In genomic region chr2:12448846-12449480, GRCh38 we compare ENCODE assay signal across 19 cellular contexts.
DNase-seq lines count a peak whose midpoint lies in the region; ATAC-seq and TF ChIP-seq lines count a peak whose summit lies in the region.
"Had no signal": no experiment of that assay in that cellular context is flagged by ENCODE, and none has a peak within 500 bp of the region (broad histone marks: within the 10 kb centered on the region; RNA-seq: fewer than 3 reads in every experiment).

No MANE protein-coding gene starts in this region.

- H3K4me1 ChIP-seq in foreskin keratinocyte (no peaks in the 10 kb centered on the region), GM23338 (ENCODE audit: insufficient read depth) (no peaks in the 10 kb centered on the region)

- peak; percentile 94 for ATAC-seq in activated T-helper 17 cell treated with anti-CD3 and anti-CD28 coated beads, Interleukin-2, amount 50 U/mL, for 72 hours (replicated peaks)
- ATAC-seq in foreskin keratinocyte: peak; percentile 68
- no peak for ATAC-seq in GM23338
- ATAC-seq: CD8-positive, alpha-beta T cell; GM12878; stimulated activated naive B cell treated with anti-CD40 and anti-IgM and Interleukin-4, amounts not matched to agents 10 μg/mL and 1 μg/mL and 100 μg/mL, for 72 hours; T-helper 17 cell had no signal

- TF ChIP-seq CTCF in HFFc6 (IDR thresholded peaks at IDR 0.05): no peak
- TF ChIP-seq CTCF in foreskin keratinocyte (conservative IDR thresholded peaks at IDR 0.05): no peak
- TF ChIP-seq CTCF in GM23338 (conservative IDR thresholded peaks at IDR 0.05; ENCODE audit: low read depth in 2 of 2): no peak

- no peak overlapping the region for H2AFZ ChIP-seq in GM23338

- H3K4me2 ChIP-seq in GM23338: no peak overlapping the region

- H3K27ac Mint-ChIP-seq in activated CD4-positive, alpha-beta T cell treated with anti-CD3 and anti-CD28 coated beads, Interleukin-2, amount 10 ng/mL, durations not matched to agents 24 days and 14 days: no peak overlapping the region
- H3K27ac Mint-ChIP-seq in HFFc6 (no peak overlapping the region), GM23338 (no peak overlapping the region)
- no peak overlapping the region for H3K27ac Mint-ChIP-seq in activated T-helper 17 cell treated with anti-CD3 and anti-CD28 coated beads, Interleukin-2, amount 50 U/mL, for 72 hours
- H3K27ac Mint-ChIP-seq: CD8-positive, alpha-beta T cell; H9; stimulated activated naive B cell treated with anti-CD40 and anti-IgM and Interleukin-4, amounts not matched to agents 10 μg/mL and 1 μg/mL and 100 μg/mL, for 72 hours; T-helper 17 cell had no signal

- H3K4me3 Mint-ChIP-seq in activated CD4-positive, alpha-beta T cell treated with anti-CD3 and anti-CD28 coated beads, Interleukin-2, amount 10 ng/mL, durations not matched to agents 24 days and 14 days: no peak overlapping the region
- no peak overlapping the region for H3K4me3 Mint-ChIP-seq in HFFc6
- no peak overlapping the region for H3K4me3 Mint-ChIP-seq in activated T-helper 17 cell treated with anti-CD3 and anti-CD28 coated beads, Interleukin-2, amount 50 U/mL, for 72 hours
- no peak overlapping the region for H3K4me3 Mint-ChIP-seq in GM23338
- H3K4me3 Mint-ChIP-seq: CD8-positive, alpha-beta T cell; H9; stimulated activated naive B cell treated with anti-CD40 and anti-IgM and Interleukin-4, amounts not matched to agents 10 μg/mL and 1 μg/mL and 100 μg/mL, for 72 hours; T-helper 17 cell had no signal

- peak; percentile 26 for DNase-seq in activated CD4-positive, alpha-beta T cell treated with anti-CD3 and anti-CD28 coated beads for 48 hours
- no peak for DNase-seq in activated CD4-positive, alpha-beta T cell treated with anti-CD3 and anti-CD28 coated beads, Interleukin-2, amount 10 ng/mL, durations not matched to agents 24 days and 14 days
- DNase-seq in HFFc6: peak; percentile 64
- DNase-seq in foreskin keratinocyte: peak; percentile 13 to 42
- no peak for DNase-seq in HPDE6-E6E7 (ENCODE audit: extremely low spot score)
- DNase-seq in NCI-H2081 treated with DMSO at 0.1 percent for 48 hours (lab: John Stamatoyannopoulos, UW): no peak
- no peak for DNase-seq in GM23338 (ENCODE audit: low spot score)
- DNase-seq: aorta; CD8-positive, alpha-beta T cell; H9; hippocampal formation; NCI-H1105; NCI-H2171 treated with DMSO at 0.1 percent for 48 hours; RPMI8226; stimulated activated naive B cell treated with anti-CD40 and anti-IgM and Interleukin-4, amounts not matched to agents 10 μg/mL and 1 μg/mL and 100 μg/mL, for 72 hours; T-helper 17 cell; upper lobe of left lung had no signal

- H3K4me1 Mint-ChIP-seq in activated CD4-positive, alpha-beta T cell treated with anti-CD3 and anti-CD28 coated beads, Interleukin-2, amount 10 ng/mL, durations not matched to agents 24 days and 14 days: peaks cover 26% of the 10 kb centered on the region
- peaks cover 34% of the 10 kb centered on the region for H3K4me1 Mint-ChIP-seq in HFFc6 (ENCODE audit: low read depth)
- H3K4me1 Mint-ChIP-seq in activated T-helper 17 cell treated with anti-CD3 and anti-CD28 coated beads, Interleukin-2, amount 50 U/mL, for 72 hours: peaks cover 28% of the 10 kb centered on the region
- no peaks in the 10 kb centered on the region for H3K4me1 Mint-ChIP-seq in GM23338

- no peaks in the 10 kb centered on the region for H3F3A ChIP-seq in GM23338 (replicated peaks; ENCODE audit: low read depth)

- intact Hi-C loops in activated CD4-positive, alpha-beta T cell treated with anti-CD3 and anti-CD28 coated beads, Interleukin-2, amount 10 ng/mL, durations not matched to agents 24 days and 14 days (cut with micrococcal nuclease): no loop called here

- H3K36me3 ChIP-seq in GM23338 (ENCODE audit: insufficient read depth): no peaks in the 10 kb centered on the region
- H3K36me3 ChIP-seq: upper lobe of left lung had no signal

- peaks cover 2% of the 10 kb centered on the region for H3K36me3 Mint-ChIP-seq in activated CD4-positive, alpha-beta T cell treated with anti-CD3 and anti-CD28 coated beads, Interleukin-2, amount 10 ng/mL, durations not matched to agents 24 days and 14 days (ENCODE audit: low read depth)
- H3K36me3 Mint-ChIP-seq in HFFc6 (ENCODE audit: low read depth) (no peaks in the 10 kb centered on the region), GM23338 (ENCODE audit: low read depth) (no peaks in the 10 kb centered on the region)
- no peaks in the 10 kb centered on the region for H3K36me3 Mint-ChIP-seq in activated T-helper 17 cell treated with anti-CD3 and anti-CD28 coated beads, Interleukin-2, amount 50 U/mL, for 72 hours (ENCODE audit: low read depth)
- H3K36me3 Mint-ChIP-seq: CD8-positive, alpha-beta T cell; stimulated activated naive B cell treated with anti-CD40 and anti-IgM and Interleukin-4, amounts not matched to agents 10 μg/mL and 1 μg/mL and 100 μg/mL, for 72 hours had no signal

- no peaks in the 10 kb centered on the region for H3K79me2 ChIP-seq in GM23338 (replicated peaks; ENCODE audit: insufficient read depth)

- no peaks in the 10 kb centered on the region for H3K9me2 ChIP-seq in GM23338 (ENCODE audit: insufficient read depth)

- H3K27me3 Mint-ChIP-seq in activated CD4-positive, alpha-beta T cell treated with anti-CD3 and anti-CD28 coated beads, Interleukin-2, amount 10 ng/mL, durations not matched to agents 24 days and 14 days: no peaks in the 10 kb centered on the region
- no peaks in the 10 kb centered on the region for H3K27me3 Mint-ChIP-seq in HFFc6 (ENCODE audit: insufficient read depth)
- H3K27me3 Mint-ChIP-seq in activated T-helper 17 cell treated with anti-CD3 and anti-CD28 coated beads, Interleukin-2, amount 50 U/mL, for 72 hours: no peaks in the 10 kb centered on the region
- H3K27me3 Mint-ChIP-seq in GM23338 (ENCODE audit: insufficient read depth, low read depth, poor library complexity): no peaks in the 10 kb centered on the region
- H3K27me3 Mint-ChIP-seq: stimulated activated naive B cell treated with anti-CD40 and anti-IgM and Interleukin-4, amounts not matched to agents 10 μg/mL and 1 μg/mL and 100 μg/mL, for 72 hours; T-helper 17 cell had no signal

- no peaks in the 10 kb centered on the region for H4K20me1 ChIP-seq in GM23338 (replicated peaks; ENCODE audit: insufficient read depth)

- no peak overlapping the region for H3K27ac ChIP-seq in foreskin keratinocyte
- no peak overlapping the region for H3K27ac ChIP-seq in GM23338 (ENCODE audit: low read depth)
- H3K27ac ChIP-seq: upper lobe of left lung had no signal

- no peak overlapping the region for H3K4me3 ChIP-seq in GM23338
- H3K4me3 ChIP-seq: GM12878, upper lobe of left lung had no signal

- no peaks in the 10 kb centered on the region for H3K27me3 ChIP-seq in foreskin keratinocyte
- H3K27me3 ChIP-seq in GM23338 (ENCODE audit: insufficient read depth): no peaks in the 10 kb centered on the region
- H3K27me3 ChIP-seq: upper lobe of left lung had no signal

- H3K9me3 Mint-ChIP-seq in activated CD4-positive, alpha-beta T cell treated with anti-CD3 and anti-CD28 coated beads, Interleukin-2, amount 10 ng/mL, durations not matched to agents 24 days and 14 days: no peaks in the 10 kb centered on the region
- H3K9me3 Mint-ChIP-seq in HFFc6 (no peaks in the 10 kb centered on the region), GM23338 (no peaks in the 10 kb centered on the region)
- H3K9me3 Mint-ChIP-seq in activated T-helper 17 cell treated with anti-CD3 and anti-CD28 coated beads, Interleukin-2, amount 50 U/mL, for 72 hours: peaks cover 6% of the 10 kb centered on the region
- H3K9me3 Mint-ChIP-seq: CD8-positive, alpha-beta T cell; H9; stimulated activated naive B cell treated with anti-CD40 and anti-IgM and Interleukin-4, amounts not matched to agents 10 μg/mL and 1 μg/mL and 100 μg/mL, for 72 hours had no signal

TF ChIP-seq in GM23338, 12 proteins besides CTCF, POLR2A, EP300 and RAD21:
- TF ChIP-seq REST (IDR thresholded peaks at IDR 0.05; ENCODE audit: unreplicated experiment): no peak
- no peak for TF ChIP-seq CREB1 (CRISPR knock-in tag; IDR thresholded peaks at IDR 0.05; ENCODE audit: low read depth)

Comparison
In these comparisons a context has a peak if more than half of its experiments do, and no peak if none do; other contexts are left out.
1. DNase-seq: peak in activated CD4-positive, alpha-beta T cell treated with anti-CD3 and anti-CD28 coated beads for 48 hours (single experiment), HFFc6 (single experiment) and foreskin keratinocyte (2 of 2); none in activated CD4-positive, alpha-beta T cell treated with anti-CD3 and anti-CD28 coated beads, Interleukin-2, amount 10 ng/mL, durations not matched to agents 24 days and 14 days (single experiment), HPDE6-E6E7 (single experiment), NCI-H2081 treated with DMSO at 0.1 percent for 48 hours (single experiment) and GM23338 (single experiment).